ENCODE assay signal across 15 cellular contexts in genomic region chr4:56460085-56460484, GRCh38. TPM values are rescaled to one million over a fixed set of nuclear protein-coding genes. Genes with fewer than 3 reads are reported as not detected.
DNase-seq lines count a peak whose midpoint lies in the region; ATAC-seq and TF ChIP-seq lines count a peak whose summit lies in the region.
"Had no signal": no experiment of that assay in that cellular context is flagged by ENCODE, and none has a peak within 500 bp of the region (broad histone marks: within the 10 kb centered on the region; RNA-seq: fewer than 3 reads in every experiment).

No MANE protein-coding gene starts in this region.

- H3K4me1 ChIP-seq in MM.1S (ENCODE audit: low read length) = no peaks in the 10 kb centered on the region

- no peak overlapping the region for H3K9ac ChIP-seq in MM.1S (ENCODE audit: low read length)

- H3K27ac Mint-ChIP-seq in activated naive CD4-positive, alpha-beta T cell treated with anti-CD3 and anti-CD28 coated beads for 36 hours = peak overlapping the region; percentile 83
- peak overlapping the region; percentile 67 for H3K27ac Mint-ChIP-seq in activated CD4-positive, alpha-beta memory T cell treated with anti-CD3 and anti-CD28 coated beads for 36 hours
- peak overlapping the region; percentile 6 for H3K27ac Mint-ChIP-seq in memory B cell

- POLR2A ChIA-PET in activated CD4-positive, alpha-beta memory T cell treated with anti-CD3 and anti-CD28 coated beads for 36 hours (lab: Charles Lee) = interaction anchor here (0.8 to 2.7 kb wide), 4 partner anchors 8 to 24 kb away, joined by 3 to 8 read pairs (median 4); partner anchors contain the start of genes PAICS and PPAT

- H3K36me3 Mint-ChIP-seq in activated naive CD4-positive, alpha-beta T cell treated with anti-CD3 and anti-CD28 coated beads for 36 hours (ENCODE audit: low read depth) = peaks cover 51% of the 10 kb centered on the region
- H3K36me3 Mint-ChIP-seq in activated CD4-positive, alpha-beta memory T cell treated with anti-CD3 and anti-CD28 coated beads for 36 hours = peaks cover 51% of the 10 kb centered on the region
- peaks cover 24% of the 10 kb centered on the region for H3K36me3 Mint-ChIP-seq in memory B cell

- DNase-seq in activated naive CD4-positive, alpha-beta T cell treated with anti-CD3 and anti-CD28 coated beads for 36 hours = no peak
- DNase-seq in activated naive CD4-positive, alpha-beta T cell (lab: John Stamatoyannopoulos, UW) = no peak
- no peak for DNase-seq in activated CD4-positive, alpha-beta memory T cell treated with anti-CD3 and anti-CD28 coated beads for 36 hours
- DNase-seq in memory B cell (ENCODE audit: low spot score in 2 of 2) (no peak), MM.1S (no peak), omental fat pad (ENCODE audit: low spot score) (no peak)
- DNase-seq: effector CD4-positive, alpha-beta T cell; GOT3; KBM-7; naive thymus-derived CD8-positive, alpha-beta T cell; stimulated activated CD4-positive, alpha-beta T cell treated with anti-CD3 and anti-CD28 coated beads, Interleukin-2, amount 100 ng/mL, for 24 hours; stimulated activated CD8-positive, alpha-beta memory T cell treated with anti-CD3 and anti-CD28 coated beads, Interleukin-4, amount 100 ng/mL, for 48 hours; transverse colon had no signal

- no peaks in the 10 kb centered on the region for H3K9me3 Mint-ChIP-seq in activated naive CD4-positive, alpha-beta T cell treated with anti-CD3 and anti-CD28 coated beads for 36 hours
- no peaks in the 10 kb centered on the region for H3K9me3 Mint-ChIP-seq in activated CD4-positive, alpha-beta memory T cell treated with anti-CD3 and anti-CD28 coated beads for 36 hours
- H3K9me3 Mint-ChIP-seq in memory B cell = no peaks in the 10 kb centered on the region
- H3K9me3 Mint-ChIP-seq: naive thymus-derived CD8-positive, alpha-beta T cell had no signal

- CTCF ChIA-PET in activated naive CD4-positive, alpha-beta T cell treated with anti-CD3 and anti-CD28 coated beads for 36 hours (lab: Charles Lee) = interaction anchor here (0.7 to 1.6 kb wide), 2 partner anchors 12 to 24 kb away, joined by 6 to 9 read pairs; partner anchors contain the start of gene PAICS
- CTCF ChIA-PET in activated CD4-positive, alpha-beta memory T cell treated with anti-CD3 and anti-CD28 coated beads for 36 hours (lab: Charles Lee) = interaction anchor here (0.8 to 1.6 kb wide), 2 partner anchors 12 to 35 kb away, joined by 3 read pairs; no protein-coding TSS in a partner anchor

- TF ChIP-seq CTCF in MM.1S (IDR thresholded peaks at IDR 0.05; ENCODE audit: low read length) (no peak), omental fat pad (IDR thresholded peaks at IDR 0.05) (no peak)

- no peaks in the 10 kb centered on the region for H3K27me3 ChIP-seq in MM.1S (replicated peaks; ENCODE audit: insufficient read depth, low read length)
- H3K27me3 ChIP-seq: transverse colon had no signal

- H4K20me1 ChIP-seq in MM.1S (ENCODE audit: insufficient read depth, low read length) = no peaks in the 10 kb centered on the region

- H3K4me2 ChIP-seq in MM.1S (ENCODE audit: low read depth, low read length) = no peak overlapping the region

- H3K4me3 Mint-ChIP-seq in activated naive CD4-positive, alpha-beta T cell treated with anti-CD3 and anti-CD28 coated beads for 36 hours = no peak overlapping the region
- H3K4me3 Mint-ChIP-seq in activated CD4-positive, alpha-beta memory T cell treated with anti-CD3 and anti-CD28 coated beads for 36 hours = no peak overlapping the region
- no peak overlapping the region for H3K4me3 Mint-ChIP-seq in memory B cell
- H3K4me3 Mint-ChIP-seq: naive thymus-derived CD8-positive, alpha-beta T cell had no signal

- peaks cover 3% of the 10 kb centered on the region; the same call in 1 of the 2 replicates for H3F3A ChIP-seq in MM.1S (ENCODE audit: insufficient read depth, low read length)

- H3K36me3 ChIP-seq in MM.1S (replicated peaks; ENCODE audit: insufficient read depth, low read length) = peaks cover 21% of the 10 kb centered on the region; the same call in 1 of the 2 replicates

- no peak overlapping the region for H3K4me3 ChIP-seq in MM.1S (ENCODE audit: low read length)
- H3K4me3 ChIP-seq: transverse colon had no signal

- no peaks in the 10 kb centered on the region for H3K27me3 Mint-ChIP-seq in activated naive CD4-positive, alpha-beta T cell treated with anti-CD3 and anti-CD28 coated beads for 36 hours (ENCODE audit: low read depth)
- no peaks in the 10 kb centered on the region for H3K27me3 Mint-ChIP-seq in activated CD4-positive, alpha-beta memory T cell treated with anti-CD3 and anti-CD28 coated beads for 36 hours
- H3K27me3 Mint-ChIP-seq in memory B cell = no peaks in the 10 kb centered on the region
- H3K27me3 Mint-ChIP-seq: naive thymus-derived CD8-positive, alpha-beta T cell had no signal

- H3K9me2 ChIP-seq in MM.1S (replicated peaks; ENCODE audit: insufficient read depth, low read length) = no peaks in the 10 kb centered on the region

- H3K79me2 ChIP-seq in MM.1S (ENCODE audit: low read length) = peaks cover 74% of the 10 kb centered on the region

- intact Hi-C loops in activated naive CD4-positive, alpha-beta T cell treated with anti-CD3 and anti-CD28 coated beads for 36 hours (cut with micrococcal nuclease) = loop anchor here (10.0 kb wide), 1 partner anchor 195 kb away; no protein-coding TSS in a partner anchor
- intact Hi-C loops in activated CD4-positive, alpha-beta memory T cell treated with anti-CD3 and anti-CD28 coated beads for 36 hours (cut with micrococcal nuclease) = loop anchor here (10.0 kb wide), 1 partner anchor 515 kb away; the partner anchor contains the start of genes NOA1 and POLR2B

- H3K27ac ChIP-seq in MM.1S (ENCODE audit: low read length) = no peak overlapping the region
- H3K27ac ChIP-seq: transverse colon had no signal

- no peak for ATAC-seq in memory B cell (ENCODE audit: low read depth)
- ATAC-seq in omental fat pad (ENCODE audit: low FRiP score) = no peak
- ATAC-seq: naive thymus-derived CD8-positive, alpha-beta T cell had no signal

- no peak overlapping the region for H2AFZ ChIP-seq in MM.1S (ENCODE audit: low read length)

- no peaks in the 10 kb centered on the region for H3K9me3 ChIP-seq in MM.1S (replicated peaks; ENCODE audit: insufficient read depth, low read length)
- H3K9me3 ChIP-seq: transverse colon had no signal

- H3K4me1 Mint-ChIP-seq in activated naive CD4-positive, alpha-beta T cell treated with anti-CD3 and anti-CD28 coated beads for 36 hours (ENCODE audit: low read depth) = peaks cover 28% of the 10 kb centered on the region
- peaks cover 20% of the 10 kb centered on the region for H3K4me1 Mint-ChIP-seq in activated CD4-positive, alpha-beta memory T cell treated with anti-CD3 and anti-CD28 coated beads for 36 hours (ENCODE audit: low read depth)
- H3K4me1 Mint-ChIP-seq in memory B cell = peaks cover 13% of the 10 kb centered on the region

RNA-seq across cellular contexts. Expression of gene SRP72, which starts 7.3 kb away (rescaled TPM):
- 100 to 1,000 TPM; 200 to 212 TPM for total RNA-seq in activated naive CD4-positive, alpha-beta T cell treated with anti-CD3 and anti-CD28 coated beads for 36 hours
- total RNA-seq in activated CD4-positive, alpha-beta memory T cell treated with anti-CD3 and anti-CD28 coated beads for 36 hours = 100 to 1,000 TPM; 183 to 184 TPM
- total RNA-seq in omental fat pad = 10 to 100 TPM; 54.2 to 91.6 (median 63.6) TPM

RNA-seq across cellular contexts. Expression of gene PAICS, which starts 24.0 kb away (rescaled TPM):
- total RNA-seq in activated naive CD4-positive, alpha-beta T cell treated with anti-CD3 and anti-CD28 coated beads for 36 hours = 100 to 1,000 TPM; 361 to 370 TPM
- 100 to 1,000 TPM; 318 to 325 TPM for total RNA-seq in activated CD4-positive, alpha-beta memory T cell treated with anti-CD3 and anti-CD28 coated beads for 36 hours
- total RNA-seq in omental fat pad = 10 to 100 TPM; 23.2 to 59.1 (median 29.0) TPM

RNA-seq across cellular contexts. Expression of gene PPAT, which starts 24.7 kb away (rescaled TPM):
- 10 to 100 TPM; 35.2 to 40.6 TPM for total RNA-seq in activated naive CD4-positive, alpha-beta T cell treated with anti-CD3 and anti-CD28 coated beads for 36 hours
- total RNA-seq in activated CD4-positive, alpha-beta memory T cell treated with anti-CD3 and anti-CD28 coated beads for 36 hours = 10 to 100 TPM; 34.4 to 37.7 TPM
- total RNA-seq in omental fat pad = 10 to 100 TPM in 1 of 4 donors, 1 to 10 TPM in 3; 2.8 to 22.1 (median 5.5) TPM

RNA-seq across cellular contexts. Expression of gene ARL9, which starts 45.5 kb away (rescaled TPM):
- total RNA-seq in activated naive CD4-positive, alpha-beta T cell treated with anti-CD3 and anti-CD28 coated beads for 36 hours = under 1 TPM; 0.21 to 0.27 TPM
- total RNA-seq in activated CD4-positive, alpha-beta memory T cell treated with anti-CD3 and anti-CD28 coated beads for 36 hours = not detected
- under 1 TPM in 2 of 4 donors, not detected in 2; 0.12 to 0.19 TPM for total RNA-seq in omental fat pad
- total RNA-seq: NCI-H460, SK-MEL-5, transverse colon had no signal

Comparison
In these comparisons a context has a peak if more than half of its experiments do, and no peak if none do; other contexts are left out.
1. H3K27ac Mint-ChIP-seq: peak in every context shown above with its lines; median percentile 83 in activated naive CD4-positive, alpha-beta T cell treated with anti-CD3 and anti-CD28 coated beads for 36 hours; 67 in activated CD4-positive, alpha-beta memory T cell treated with anti-CD3 and anti-CD28 coated beads for 36 hours; 6 in memory B cell.
2. RNA of gene PAICS, which starts 24.0 kb away (total RNA-seq): 361 to 370 TPM in activated naive CD4-positive, alpha-beta T cell treated with anti-CD3 and anti-CD28 coated beads for 36 hours and 318 to 325 TPM in activated CD4-positive, alpha-beta memory T cell treated with anti-CD3 and anti-CD28 coated beads for 36 hours; 23.2 to 59.1 TPM in omental fat pad; every median in the first group is over 4 times any median in the second.